Comparison of ENCODE assay signal across 16 cellular contexts in the genomic region with DNA sequence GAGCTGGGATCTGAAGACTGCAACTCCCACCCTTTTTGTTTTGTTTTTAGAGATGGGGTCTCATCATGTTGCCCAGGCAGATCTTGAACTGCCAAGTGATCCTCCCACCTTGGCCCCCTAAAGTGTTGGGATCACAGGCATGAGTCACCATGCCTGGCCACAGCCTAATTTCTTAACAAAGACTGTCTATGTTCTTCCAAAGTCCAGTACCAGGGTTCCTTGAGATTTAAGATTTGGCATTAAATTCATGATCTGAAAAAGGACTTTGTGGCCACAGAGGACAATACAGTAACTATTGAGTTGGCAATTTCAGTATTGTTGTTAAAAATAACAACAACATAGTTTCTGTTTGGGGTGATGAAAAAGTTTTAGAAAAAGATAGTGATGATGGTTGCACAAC. TPM values are rescaled to one million over a fixed set of nuclear protein-coding genes. Genes with fewer than 3 reads are reported as not detected.
DNase-seq lines count a peak whose midpoint lies in the region; TF ChIP-seq lines count a peak whose summit lies in the region.
"Had no signal": no experiment of that assay in that cellular context is flagged by ENCODE, and none has a peak within 500 bp of the region (broad histone marks: within the 10 kb centered on the region; RNA-seq: fewer than 3 reads in every experiment).

No MANE protein-coding gene starts in this region.

- CTCF ChIA-PET in Calu3 (lab: Charles Lee): no interaction called here

- H3K79me1 ChIP-seq in H9 (ENCODE audit: insufficient read depth, low read depth, low read length, poor library complexity, severe bottlenecking): no peaks in the 10 kb centered on the region

- no peak overlapping the region for H3T11ph ChIP-seq in H9 (ENCODE audit: low read length)

- H2BK15ac ChIP-seq in H9 (ENCODE audit: low read depth, low read length): no peak overlapping the region

- H4K8ac ChIP-seq in H9 (replicated peaks; ENCODE audit: insufficient read length, low read depth, low read length): no peak overlapping the region

- no peak overlapping the region for H2BK120ac ChIP-seq in H9 (ENCODE audit: low read depth, low read length, poor library complexity, severe bottlenecking)

- DNase-seq in Calu3: no peak
- DNase-seq in H9: no peak
- DNase-seq in RPMI7951 (ENCODE audit: low read depth): peak; percentile 31
- DNase-seq in foreskin melanocyte: peak; percentile 90
- no peak for DNase-seq in NCI-H526 (lab: John Stamatoyannopoulos, UW)
- DNase-seq in NCI-H1092 treated with DMSO at 0.1 percent for 48 hours (lab: John Stamatoyannopoulos, UW): no peak
- no peak for DNase-seq in stimulated activated CD4-positive, alpha-beta T cell treated with anti-CD3 and anti-CD28 coated beads, Interleukin-12 subunit alpha, Interleukin-12 subunit beta, amount 100 ng/mL, for 4 hours
- DNase-seq: CD4-positive, alpha-beta T cell; GM23248; Karpas-422; MV-4-11; NCI-H1436; NCI-H2029; NCI-H446 had no signal

- H3K4me1 Mint-ChIP-seq in Calu3 (ENCODE audit: low read depth, unreplicated experiment) (peaks cover 7% of the 10 kb centered on the region), H9 (peaks cover 5 to 7% of the 10 kb centered on the region in 2 experiments; a peak in 2 of 4 replicates)
- H3K4me1 Mint-ChIP-seq: B cell had no signal

- H3K23ac ChIP-seq in H9 (ENCODE audit: insufficient read length, low read depth, low read length): no peak overlapping the region

- H2BK12ac ChIP-seq in H9 (ENCODE audit: insufficient read length, low read depth, low read length): no peak overlapping the region

- H2BK20ac ChIP-seq in H9 (ENCODE audit: low read depth, low read length, poor library complexity, severe bottlenecking): no peak overlapping the region

- no peak overlapping the region for H3K18ac ChIP-seq in H9 (ENCODE audit: insufficient read length, low read depth, low read length)

- H3K9ac ChIP-seq in H9 (ENCODE audit: extremely low read depth, insufficient read length, low read length): no peak overlapping the region
- H3K9ac ChIP-seq: GM23248 had no signal

- H3K56ac ChIP-seq in H9 (ENCODE audit: insufficient read length, low read depth, low read length): no peak overlapping the region

- H3K4me1 ChIP-seq in H9 (ENCODE audit: insufficient read depth, low read length): no peaks in the 10 kb centered on the region
- H3K4me1 ChIP-seq: SJSA1 had no signal

- no peak overlapping the region for H3K14ac ChIP-seq in H9 (ENCODE audit: insufficient read depth, low read length)

- TF ChIP-seq CTCF in Calu3 (IDR thresholded peaks at IDR 0.05; ENCODE audit: unreplicated experiment) (no peak), H9 (conservative IDR thresholded peaks at IDR 0.05) (no peak)

- H2BK5ac ChIP-seq in H9 (ENCODE audit: insufficient read length, low read length): no peak overlapping the region

- H3K27me3 ChIP-seq in H9 (ENCODE audit: insufficient read depth, low read length): no peaks in the 10 kb centered on the region
- H3K27me3 ChIP-seq: SJSA1 had no signal

- H3K9me3 Mint-ChIP-seq in Calu3 (ENCODE audit: low read depth, unreplicated experiment) (no peaks in the 10 kb centered on the region), H9 (no peaks in the 10 kb centered on the region)
- H3K9me3 Mint-ChIP-seq: CD4-positive, alpha-beta T cell had no signal

- no peaks in the 10 kb centered on the region for H3K79me2 ChIP-seq in H9 (ENCODE audit: insufficient read depth, low read length)

- no peak overlapping the region for H3K4ac ChIP-seq in H9 (ENCODE audit: low read depth, low read length)

- no TSS peak for BruUV-seq in Calu3 (replicated peaks; lab: Mats Ljungman, UMichigan)

- H3K23me2 ChIP-seq in H9 (ENCODE audit: insufficient read length, low read depth, low read length, poor library complexity, severe bottlenecking): no peaks in the 10 kb centered on the region

- no peak overlapping the region for H3K4me3 Mint-ChIP-seq in Calu3 (ENCODE audit: low read depth, unreplicated experiment)
- H3K4me3 Mint-ChIP-seq in H9: no peak overlapping the region
- H3K4me3 Mint-ChIP-seq: B cell; CD4-positive, alpha-beta T cell had no signal

- H3K27ac Mint-ChIP-seq in Calu3 (ENCODE audit: unreplicated experiment) (peak overlapping the region; percentile 50), H9 (peak overlapping the region in 2 of 3 experiments; percentile 21 to 40; a peak in 2 of 7 replicates)
- H3K27ac Mint-ChIP-seq: B cell; CD4-positive, alpha-beta T cell had no signal

- H2AK5ac ChIP-seq in H9 (ENCODE audit: insufficient read length, low read length): no peak overlapping the region

- H4K20me1 ChIP-seq in H9 (ENCODE audit: control insufficient read depth, insufficient read depth, insufficient read length): no peaks in the 10 kb centered on the region

- intact Hi-C loops in Calu3 (cut with micrococcal nuclease; ENCODE audit: unreplicated experiment): no loop called here

- H4K91ac ChIP-seq in H9 (ENCODE audit: insufficient read length, low read depth, low read length): no peak overlapping the region

- no peaks in the 10 kb centered on the region for H3K9me3 ChIP-seq in H9 (ENCODE audit: control insufficient read depth, low read depth, low read length)
- H3K9me3 ChIP-seq: SJSA1 had no signal

- H3K27ac ChIP-seq in H9 (ENCODE audit: insufficient read length, low read depth, low read length): no peak overlapping the region
- H3K27ac ChIP-seq: GM23248, SJSA1 had no signal

- no peaks in the 10 kb centered on the region for H3K36me3 Mint-ChIP-seq in Calu3 (ENCODE audit: insufficient read depth, unreplicated experiment)
- H3K36me3 Mint-ChIP-seq in H9 (ENCODE audit: insufficient read depth in 1 of 3, low read depth in 3 of 3): no peaks in the 10 kb centered on the region

- no peak overlapping the region for H2AFZ ChIP-seq in H9 (ENCODE audit: low read length)
- H2AFZ ChIP-seq: GM23248 had no signal

- no peak overlapping the region for H3K4me2 ChIP-seq in H9 (ENCODE audit: insufficient read depth, insufficient read length, low read length)

- H3K27me3 Mint-ChIP-seq in Calu3 (ENCODE audit: unreplicated experiment) (no peaks in the 10 kb centered on the region), H9 (ENCODE audit: low read depth) (no peaks in the 10 kb centered on the region)
- H3K27me3 Mint-ChIP-seq: B cell; CD4-positive, alpha-beta T cell had no signal

- H4K5ac ChIP-seq in H9 (ENCODE audit: insufficient read length, low read depth, low read length): no peak overlapping the region

RNA-seq across cellular contexts. Expression of a gene that starts 28.7 kb away (rescaled TPM):
- total RNA-seq in Calu3 (2022) (10.0 and 11.8 TPM in 2 replicates), H9 (2021) (70.2 and 72.1 TPM in 2 replicates)
- total RNA-seq in RPMI7951 (2014; rRNA removed; shearing (Covaris generic)): 0.98 and 1.1 TPM in 2 replicates

Comparison
In these comparisons a context has a peak if more than half of its experiments do, and no peak if none do; other contexts are left out.
1. DNase-seq: peak in RPMI7951 (single experiment) and foreskin melanocyte (single experiment); none in Calu3 (single experiment), H9 (single experiment), NCI-H526 (0 of 2), NCI-H1092 treated with DMSO at 0.1 percent for 48 hours (single experiment) and stimulated activated CD4-positive, alpha-beta T cell treated with anti-CD3 and anti-CD28 coated beads, Interleukin-12 subunit alpha, Interleukin-12 subunit beta, amount 100 ng/mL, for 4 hours (single experiment).